Comparison of ENCODE assay signal across 11 cellular contexts in genomic region chr15:88835119-88835518, GRCh38. TPM values are rescaled to one million over a fixed set of nuclear protein-coding genes. Genes with fewer than 3 reads are reported as not detected.
"Had no signal": no experiment of that assay in that cellular context is flagged by ENCODE, and none has a peak within 500 bp of the region (broad histone marks: within the 10 kb centered on the region; RNA-seq: fewer than 3 reads in every experiment).

No MANE protein-coding gene starts in this region.

- DNase-seq: activated CD4-positive, CD25-positive, alpha-beta regulatory T cell treated with anti-CD3 and anti-CD28 coated beads, Interleukin-2, amount 50 U/mL, for 72 hours; activated naive CD4-positive, alpha-beta T cell treated with anti-CD3 and anti-CD28 coated beads, Interleukin-2, amount 10 ng/mL, durations not matched to agents 7 days and 5 days; right cardiac atrium; stimulated activated CD4-positive, alpha-beta T cell treated with anti-CD3 and anti-CD28 coated beads, Interleukin-4, amount 100 ng/mL, for 24 hours; stimulated activated CD8-positive, alpha-beta memory T cell treated with anti-CD3 and anti-CD28 coated beads, Interleukin-4, amount 100 ng/mL, for 48 hours; stimulated activated naive CD4-positive, alpha-beta T cell treated with Interleukin-2 at 50 U/mL for 16 hours; T-cell had no signal

- H3K4me1 ChIP-seq: prostate gland, suprapubic skin had no signal

- H3K36me3 ChIP-seq: cardiac muscle cell, prostate gland, suprapubic skin had no signal

- H3K27ac ChIP-seq: cardiac muscle cell, prostate gland, suprapubic skin had no signal

- H3K27me3 ChIP-seq: cardiac muscle cell had no signal

- ATAC-seq: T-cell had no signal

- H3K9me3 ChIP-seq: prostate gland, suprapubic skin had no signal

- H3K4me3 ChIP-seq: cardiac muscle cell, prostate gland, suprapubic skin had no signal

RNA-seq across cellular contexts. Expression of gene ACAN, which starts 31.9 kb away (rescaled TPM):
- total RNA-seq: activated CD8-positive, alpha-beta memory T cell treated with anti-CD3 and anti-CD28 coated beads for 36 hours; T-cell had no signal
